ENCODE assay signal across 8 cellular contexts in genomic region chr19:55258476-55258827, GRCh38. TPM values are rescaled to one million over a fixed set of nuclear protein-coding genes. Genes with fewer than 3 reads are reported as not detected.
DNase-seq lines count a peak whose midpoint lies in the region; ATAC-seq, FAIRE-seq and TF ChIP-seq lines count a peak whose summit lies in the region.
"Had no signal": no experiment of that assay in that cellular context is flagged by ENCODE, and none has a peak within 500 bp of the region (broad histone marks: within the 10 kb centered on the region; RNA-seq: fewer than 3 reads in every experiment).

No MANE protein-coding gene starts in this region.

- DNase-seq in tibial nerve (ENCODE audit: low spot score in 2 of 2) (no peak), RCC 7860 (ENCODE audit: low spot score) (no peak)

- 0 to 2% methylated on average over 31 to 33 of the region's 53 CpGs for WGBS in tibial nerve, 2 donors

- H3K27me3 Mint-ChIP-seq in T-helper 1 cell treated with Interleukin-12 subunit alpha and Interleukin-12 subunit beta and Interleukin-4 antibody, amounts not matched to agents 30 μg/mL and 1 μg/mL, for 36 hours (ENCODE audit: low read depth): no peaks in the 10 kb centered on the region

- H3K9ac ChIP-seq in duodenal mucosa (ENCODE audit: low read depth in 1 of 2, low read length in 2 of 2) (peak overlapping the region; percentile 78 to 81), mucosa of stomach (ENCODE audit: low read length) (peak overlapping the region; percentile 89)

- no peaks in the 10 kb centered on the region for H3K36me3 ChIP-seq in duodenal mucosa (ENCODE audit: control insufficient read depth in 1 of 2, insufficient read depth in 2 of 2, low read length in 2 of 2)
- no peaks in the 10 kb centered on the region for H3K36me3 ChIP-seq in mucosa of stomach (ENCODE audit: control insufficient read depth, insufficient read depth, low read length)
- peaks cover 0 to 13% (median 0%) of the 10 kb centered on the region in 3 donors for H3K36me3 ChIP-seq in tibial nerve

- no peaks in the 10 kb centered on the region for H3K9me3 ChIP-seq in duodenal mucosa (ENCODE audit: control insufficient read depth in 1 of 2, low read length in 2 of 2)
- no peaks in the 10 kb centered on the region for H3K9me3 ChIP-seq in mucosa of stomach (ENCODE audit: control insufficient read depth, low read length)
- no peaks in the 10 kb centered on the region for H3K9me3 ChIP-seq in tibial nerve

- peak overlapping the region; percentile 87 for H3K27ac ChIP-seq in duodenal mucosa (ENCODE audit: low read depth, low read length)
- peak overlapping the region; percentile 85 to 96 (median 92) for H3K27ac ChIP-seq in tibial nerve

- H3K4me3 ChIP-seq in duodenal mucosa (ENCODE audit: low read depth in 1 of 2, low read length in 2 of 2): peak overlapping the region; percentile 91 to 93
- no peak overlapping the region for H3K4me3 ChIP-seq in mucosa of stomach (ENCODE audit: low read length)
- peak overlapping the region; percentile 84 to 95 (median 94) for H3K4me3 ChIP-seq in tibial nerve

- H3K4me1 ChIP-seq in duodenal mucosa (ENCODE audit: control insufficient read depth in 1 of 2, insufficient read depth in 2 of 2, low read length in 2 of 2) (peaks cover 30 to 44% of the 10 kb centered on the region in 2 donors), mucosa of stomach (ENCODE audit: control insufficient read depth, insufficient read depth, low read length) (peaks cover 42% of the 10 kb centered on the region), tibial nerve (peaks cover 0 to 55% (median 39%) of the 10 kb centered on the region in 4 donors)

- H3K4me3 Mint-ChIP-seq in T-helper 1 cell treated with Interleukin-12 subunit alpha and Interleukin-12 subunit beta and Interleukin-4 antibody, amounts not matched to agents 30 μg/mL and 1 μg/mL, for 36 hours: peak overlapping the region; percentile 90

- peaks cover 37% of the 10 kb centered on the region for H3K36me3 Mint-ChIP-seq in T-helper 1 cell treated with Interleukin-12 subunit alpha and Interleukin-12 subunit beta and Interleukin-4 antibody, amounts not matched to agents 30 μg/mL and 1 μg/mL, for 36 hours (ENCODE audit: low read depth)

- H3K27me3 ChIP-seq in duodenal mucosa (ENCODE audit: control insufficient read depth in 1 of 2, insufficient read depth in 2 of 2, low read length in 2 of 2) (no peaks in the 10 kb centered on the region), mucosa of stomach (ENCODE audit: control insufficient read depth, insufficient read depth, low read length) (no peaks in the 10 kb centered on the region), tibial nerve (no peaks in the 10 kb centered on the region)

- H3K27ac Mint-ChIP-seq in T-helper 1 cell treated with Interleukin-12 subunit alpha and Interleukin-12 subunit beta and Interleukin-4 antibody, amounts not matched to agents 30 μg/mL and 1 μg/mL, for 36 hours: peak overlapping the region; percentile 93

- ATAC-seq in GM18907 (IDR thresholded peaks at IDR 0.05; ENCODE audit: unreplicated experiment) (peak; percentile 14), HG02938 (IDR thresholded peaks at IDR 0.05; ENCODE audit: unreplicated experiment) (peak; percentile 3)

- TF ChIP-seq POLR2A in tibial nerve (IDR thresholded peaks at IDR 0.05): no peak

- TF ChIP-seq CTCF in tibial nerve (IDR thresholded peaks at IDR 0.05): no peak

- peaks cover 39% of the 10 kb centered on the region for H3K4me1 Mint-ChIP-seq in T-helper 1 cell treated with Interleukin-12 subunit alpha and Interleukin-12 subunit beta and Interleukin-4 antibody, amounts not matched to agents 30 μg/mL and 1 μg/mL, for 36 hours (ENCODE audit: low read depth)

- no peak for FAIRE-seq in RCC 7860 (lab: Jason Lieb, UNC)

- no peak for TF ChIP-seq EP300 in tibial nerve (IDR thresholded peaks at IDR 0.05)

- no peaks in the 10 kb centered on the region for H3K9me3 Mint-ChIP-seq in T-helper 1 cell treated with Interleukin-12 subunit alpha and Interleukin-12 subunit beta and Interleukin-4 antibody, amounts not matched to agents 30 μg/mL and 1 μg/mL, for 36 hours
- H3K9me3 Mint-ChIP-seq: activated naive CD4-positive, alpha-beta T cell treated with anti-CD3 and anti-CD28 coated beads, Interleukin-2, amount 50 U/mL, for 72 hours had no signal

RNA-seq across cellular contexts. Expression of gene PPP6R1, which starts 0.4 kb away (rescaled TPM):
- 10 to 100 TPM; 35.4 to 56.7 (median 40.7) TPM for total RNA-seq in tibial nerve

RNA-seq across cellular contexts. Expression of gene HSPBP1, which starts 21.5 kb away (rescaled TPM):
- 10 to 100 TPM; 33.7 to 49.6 (median 40.5) TPM for total RNA-seq in tibial nerve

RNA-seq across cellular contexts. Expression of gene BRSK1, which starts 25.3 kb away (rescaled TPM):
- total RNA-seq in tibial nerve: 1 to 10 TPM; 4.6 to 6.9 (median 5.9) TPM

RNA-seq across cellular contexts. Expression of gene TMEM86B, which starts 29.9 kb away (rescaled TPM):
- 1 to 10 TPM in 3 of 4 donors, under 1 TPM in 1; 0.44 to 8.6 (median 3.0) TPM for total RNA-seq in tibial nerve

RNA-seq across cellular contexts. Expression of gene PTPRH, which starts 49.2 kb away (rescaled TPM):
- total RNA-seq in tibial nerve: 1 to 10 TPM; 1.2 to 3.9 (median 2.1) TPM
